Comparison of ENCODE assay signal across 11 cellular contexts in genomic region chr7:10122573-10123100, GRCh38.
A peak's percentile ranks its signal among the peaks of the same experiment; 100 is the strongest.
DNase-seq lines count a peak whose midpoint lies in the region; ATAC-seq and TF ChIP-seq lines count a peak whose summit lies in the region.
"Had no signal": no experiment of that assay in that cellular context is flagged by ENCODE, and none has a peak within 500 bp of the region (broad histone marks: within the 10 kb centered on the region; RNA-seq: fewer than 3 reads in every experiment).

No MANE protein-coding gene starts in this region.

- no peak for TF ChIP-seq POLR2A in heart left ventricle (IDR thresholded peaks at IDR 0.05)

- H3K4me3 ChIP-seq in heart left ventricle: no peak overlapping the region
- H3K4me3 ChIP-seq: thyroid gland had no signal

- no peak for TF ChIP-seq CTCF in heart left ventricle (IDR thresholded peaks at IDR 0.05)

- intact Hi-C loops in heart left ventricle (cut with DNase I): loop anchor here in 1 of 10 donors (10.0 kb wide), 1 partner anchor 238 kb away; no protein-coding TSS in a partner anchor

- ATAC-seq in heart left ventricle: peak; percentile 62 to 91 (median 84)
- ATAC-seq in HG02678 (IDR thresholded peaks at IDR 0.05; ENCODE audit: unreplicated experiment): no peak

- H3K27me3 ChIP-seq in heart left ventricle: no peaks in the 10 kb centered on the region
- H3K27me3 ChIP-seq: thyroid gland had no signal

- no peaks in the 10 kb centered on the region for H3K9me3 ChIP-seq in heart left ventricle
- H3K9me3 ChIP-seq: thyroid gland had no signal

- H3K27ac ChIP-seq in heart left ventricle: peak overlapping the region in 7 of 12 donors; percentile 11 to 47 (median 20)
- H3K27ac ChIP-seq: thyroid gland had no signal

- peaks cover 0 to 25% (median 9%) of the 10 kb centered on the region in 12 donors for H3K4me1 ChIP-seq in heart left ventricle
- H3K4me1 ChIP-seq: thyroid gland had no signal

- DNase-seq in NCI-H1092 (lab: John Stamatoyannopoulos, UW) (peak; percentile 40), SHP77 (lab: John Stamatoyannopoulos, UW) (peak; percentile 85 to 93), heart left ventricle (peak in 3 of 5 donors; percentile 40 to 54 (median 44)), pons (ENCODE audit: low spot score) (peak; percentile 98)
- no peak for DNase-seq in effector CD4-positive, alpha-beta T cell
- no peak for DNase-seq in activated effector memory CD4-positive, alpha-beta T cell treated with anti-CD3 and anti-CD28 coated beads, Interleukin-2, amount 50 U/mL, for 16 hours
- no peak for DNase-seq in stimulated activated CD4-positive, alpha-beta T cell treated with anti-CD3 and anti-CD28 coated beads, Interleukin-4, amount 100 ng/mL, for 4 hours
- DNase-seq: activated CD4-positive, alpha-beta T cell treated with anti-CD3 and anti-CD28 coated beads, Interleukin-2, amount 50 U/mL, for 1 hour; stimulated activated CD4-positive, alpha-beta T cell treated with anti-CD3 and anti-CD28 coated beads, Interleukin-12 subunit alpha, Interleukin-12 subunit beta, amount 100 ng/mL, for 4 hours; thyroid gland had no signal

- H3K36me3 ChIP-seq in heart left ventricle: no peaks in the 10 kb centered on the region
- H3K36me3 ChIP-seq: thyroid gland had no signal

- WGBS in heart left ventricle, 4 donors: 19 to 40% (median 25%) methylated on average over 4 of the region's 4 CpGs

Comparison
In these comparisons a context has a peak if more than half of its experiments do, and no peak if none do; other contexts are left out.
1. DNase-seq: peak in NCI-H1092 (single experiment), SHP77 (2 of 2), heart left ventricle (3 of 5) and pons (single experiment); none in effector CD4-positive, alpha-beta T cell (single experiment), activated effector memory CD4-positive, alpha-beta T cell treated with anti-CD3 and anti-CD28 coated beads, Interleukin-2, amount 50 U/mL, for 16 hours (single experiment) and stimulated activated CD4-positive, alpha-beta T cell treated with anti-CD3 and anti-CD28 coated beads, Interleukin-4, amount 100 ng/mL, for 4 hours (0 of 2).